Comparison of ENCODE assay signal across 11 cellular contexts in genomic region chr16:84832488-84833141, GRCh38. TPM values are rescaled to one million over a fixed set of nuclear protein-coding genes. Genes with fewer than 3 reads are reported as not detected.
DNase-seq lines count a peak whose midpoint lies in the region; ATAC-seq and TF ChIP-seq lines count a peak whose summit lies in the region.
"Had no signal": no experiment of that assay in that cellular context is flagged by ENCODE, and none has a peak within 500 bp of the region (broad histone marks: within the 10 kb centered on the region; RNA-seq: fewer than 3 reads in every experiment).

No MANE protein-coding gene starts in this region.

- peaks cover 5% of the 10 kb centered on the region for H3K27me3 Mint-ChIP-seq in activated T-helper 17 cell treated with anti-CD3 and anti-CD28 coated beads, Interleukin-2, amount 50 U/mL, for 72 hours
- peaks cover 16% of the 10 kb centered on the region for H3K27me3 Mint-ChIP-seq in activated T-cell treated with anti-CD3 and anti-CD28 coated beads, Interleukin-2, amount 50 U/mL, for 24 hours

- H3K27ac Mint-ChIP-seq in activated T-helper 17 cell treated with anti-CD3 and anti-CD28 coated beads, Interleukin-2, amount 50 U/mL, for 72 hours = no peak overlapping the region
- H3K27ac Mint-ChIP-seq in activated T-cell treated with anti-CD3 and anti-CD28 coated beads, Interleukin-2, amount 50 U/mL, for 24 hours = no peak overlapping the region

- H3K9me3 ChIP-seq in vagina = no peaks in the 10 kb centered on the region

- H3K27ac ChIP-seq in vagina = peak overlapping the region; percentile 95

- intact Hi-C loops in vagina (cut with DNase I) = no loop called here

- TF ChIP-seq CTCF in vagina (IDR thresholded peaks at IDR 0.05) = no peak

- H3K4me1 ChIP-seq in vagina = peaks cover 88% of the 10 kb centered on the region

- peak; percentile 18 for DNase-seq in SIG-M5 treated with dmso at 0.1 percent for 504 hours (lab: John Stamatoyannopoulos, UW; ENCODE audit: unreplicated experiment)
- no peak for DNase-seq in SIG-M5 (lab: John Stamatoyannopoulos, UW)
- DNase-seq in fibroblast of gingiva (ENCODE audit: low read depth) = peak; percentile 100
- DNase-seq in myocyte (ENCODE audit: low read depth) = peak; percentile 84
- peak in 1 of 2 donors; percentile 99 for DNase-seq in vagina (ENCODE audit: extremely low spot score in 2 of 2)
- no peak for DNase-seq in activated T-cell treated with anti-CD3 and anti-CD28 coated beads, Interleukin-2, amount 50 U/mL, for 24 hours
- DNase-seq: 8988T, activated gamma-delta T cell, NCI-H1694 treated with DMSO at 0.1 percent for 48 hours had no signal

- H3K36me3 ChIP-seq in vagina = no peaks in the 10 kb centered on the region

- no peaks in the 10 kb centered on the region for H3K36me3 Mint-ChIP-seq in activated T-helper 17 cell treated with anti-CD3 and anti-CD28 coated beads, Interleukin-2, amount 50 U/mL, for 72 hours (ENCODE audit: low read depth)
- no peaks in the 10 kb centered on the region for H3K36me3 Mint-ChIP-seq in activated T-cell treated with anti-CD3 and anti-CD28 coated beads, Interleukin-2, amount 50 U/mL, for 24 hours (ENCODE audit: low read depth)

- H3K9me3 Mint-ChIP-seq in activated T-helper 17 cell treated with anti-CD3 and anti-CD28 coated beads, Interleukin-2, amount 50 U/mL, for 72 hours = no peaks in the 10 kb centered on the region
- H3K9me3 Mint-ChIP-seq in activated T-cell treated with anti-CD3 and anti-CD28 coated beads, Interleukin-2, amount 50 U/mL, for 24 hours = no peaks in the 10 kb centered on the region

- H3K4me1 Mint-ChIP-seq in activated T-helper 17 cell treated with anti-CD3 and anti-CD28 coated beads, Interleukin-2, amount 50 U/mL, for 72 hours = no peaks in the 10 kb centered on the region
- H3K4me1 Mint-ChIP-seq in activated T-cell treated with anti-CD3 and anti-CD28 coated beads, Interleukin-2, amount 50 U/mL, for 24 hours (ENCODE audit: low read depth) = no peaks in the 10 kb centered on the region

- TF ChIP-seq POLR2A in vagina (IDR thresholded peaks at IDR 0.05) = peak in 1 of 2 donors; percentile 44

- no peak overlapping the region for H3K4me3 Mint-ChIP-seq in activated T-helper 17 cell treated with anti-CD3 and anti-CD28 coated beads, Interleukin-2, amount 50 U/mL, for 72 hours
- no peak overlapping the region for H3K4me3 Mint-ChIP-seq in activated T-cell treated with anti-CD3 and anti-CD28 coated beads, Interleukin-2, amount 50 U/mL, for 24 hours

- H3K27me3 ChIP-seq in vagina = no peaks in the 10 kb centered on the region

- peak overlapping the region in 1 of 2 donors; percentile 34 for H3K4me3 ChIP-seq in vagina

- ATAC-seq in activated T-helper 17 cell treated with anti-CD3 and anti-CD28 coated beads, Interleukin-2, amount 50 U/mL, for 72 hours (replicated peaks) = no peak
- no peak for ATAC-seq in GM21619 (IDR thresholded peaks at IDR 0.05; ENCODE audit: unreplicated experiment)

RNA-seq across cellular contexts. Expression of gene CRISPLD2, which starts 12.8 kb away (rescaled TPM):
- total RNA-seq in myocyte (6.1 and 7.2 TPM in 2 replicates), vagina (320 TPM)
- 0.53 TPM for polyA plus RNA-seq in myocyte (2012)
- total RNA-seq in activated T-helper 17 cell treated with anti-CD3 and anti-CD28 coated beads, Interleukin-2, amount 50 U/mL, for 72 hours = under 1 TPM; 0.30 to 0.66 TPM

Comparison
In these comparisons a context has a peak if more than half of its experiments do, and no peak if none do; other contexts are left out.
1. DNase-seq: peak in SIG-M5 treated with dmso at 0.1 percent for 504 hours (single experiment), fibroblast of gingiva (single experiment) and myocyte (single experiment); none in SIG-M5 (single experiment) and activated T-cell treated with anti-CD3 and anti-CD28 coated beads, Interleukin-2, amount 50 U/mL, for 24 hours (single experiment).
2. RNA of gene CRISPLD2, which starts 12.8 kb away (total RNA-seq): 320 TPM in vagina (single experiment); 6.1 to 7.2 TPM in myocyte and 0.30 to 0.66 TPM in activated T-helper 17 cell treated with anti-CD3 and anti-CD28 coated beads, Interleukin-2, amount 50 U/mL, for 72 hours; every median in the first group is over 10 times any median in the second.